ENCODE assay signal across 33 cellular contexts in the genomic region with DNA sequence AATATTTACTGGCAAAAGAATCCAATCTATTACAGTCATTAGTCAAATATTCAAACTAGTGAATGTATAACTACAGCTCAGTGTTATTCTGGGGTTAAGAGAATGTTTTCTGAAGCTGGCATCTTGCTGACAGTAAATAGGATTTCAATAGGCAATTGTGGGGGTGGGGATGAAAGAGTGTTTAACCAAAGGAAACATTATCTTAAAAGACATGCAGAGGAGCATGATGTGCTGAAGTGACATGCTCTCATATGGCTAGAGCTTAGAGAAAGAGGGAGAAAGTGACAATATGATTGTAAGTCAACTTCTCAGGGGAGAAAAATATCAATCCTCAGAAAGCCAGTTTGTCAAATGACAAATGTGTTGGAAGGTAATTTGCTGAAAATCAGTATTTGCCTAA.
"Had no signal": no experiment of that assay in that cellular context is flagged by ENCODE, and none has a peak within 500 bp of the region (broad histone marks: within the 10 kb centered on the region; RNA-seq: fewer than 3 reads in every experiment).

No MANE protein-coding gene starts in this region.

- H3K27ac ChIP-seq: adrenal gland, body of pancreas, brain microvascular endothelial cell, breast epithelium, VCaP had no signal

- H3K36me3 ChIP-seq: adrenal gland, brain microvascular endothelial cell, breast epithelium had no signal

- H3K4me3 ChIP-seq: adrenal gland, body of pancreas, breast epithelium had no signal

- DNase-seq: activated B cell treated with CpG ODN at 0.5 μM for 24 hours; activated CD4-positive, alpha-beta memory T cell treated with anti-CD3 and anti-CD28 coated beads for 36 hours; activated CD4-positive, alpha-beta T cell treated with anti-CD3 and anti-CD28 coated beads for 4 hours; activated CD4-positive, alpha-beta T cell treated with anti-CD3 and anti-CD28 coated beads, Interleukin-2, amount 10 ng/mL, durations not matched to agents 24 days and 14 days; activated CD4-positive, alpha-beta T cell treated with anti-CD3 and anti-CD28 coated beads, Interleukin-2, amount 50 U/mL, for 1 hour; activated CD4-positive, alpha-beta T cell treated with anti-CD3 and anti-CD28 coated beads, Interleukin-2, amount 50 U/mL, for 4 hours; activated CD4-positive, CD25-positive, alpha-beta regulatory T cell treated with anti-CD3 and anti-CD28 coated beads, Interleukin-2, amount 50 U/mL, for 72 hours; activated CD8-positive, alpha-beta memory T cell treated with anti-CD3 and anti-CD28 coated beads, Interleukin-2, amount 50 U/mL, for 4 hours; activated CD8-positive, alpha-beta T cell treated with anti-CD3 and anti-CD28 coated beads for 36 hours; activated effector memory CD4-positive, alpha-beta T cell treated with anti-CD3 and anti-CD28 coated beads, Interleukin-2, amount 50 U/mL, for 16 hours; activated gamma-delta T cell treated with Interleukin-2 at 50 U/mL for 16 hours; activated naive CD4-positive, alpha-beta T cell; activated naive CD4-positive, alpha-beta T cell treated with anti-CD3 and anti-CD28 coated beads for 36 hours; activated naive CD4-positive, alpha-beta T cell treated with anti-CD3 and anti-CD28 coated beads, Interleukin-2, amount 50 U/mL, for 16 hours; activated naive CD8-positive, alpha-beta T cell treated with anti-CD3 and anti-CD28 coated beads for 36 hours; activated T-cell treated with anti-CD3 and anti-CD28 coated beads for 4 hours; activated T-cell treated with anti-CD3 and anti-CD28 coated beads, Interleukin-2, amount 50 U/mL, for 1 hour; activated T-cell treated with anti-CD3 and anti-CD28 coated beads, Interleukin-2, amount 50 U/mL, for 4 hours; activated T-cell treated with anti-CD3 and anti-CD28 coated beads, Interleukin-2, amount 50 U/mL, for 72 hours; adrenal gland; amniotic stem cell; body of pancreas; brain microvascular endothelial cell; central memory CD4-positive, alpha-beta T cell; T-helper 1 cell; T-helper 2 cell; T-helper 9 cell had no signal

- FAIRE-seq: astrocyte, TTC549 had no signal

- ATAC-seq: activated CD8-positive, alpha-beta T cell treated with anti-CD3 and anti-CD28 coated beads for 36 hours; activated naive CD4-positive, alpha-beta T cell treated with anti-CD3 and anti-CD28 coated beads, Interleukin-2, amount 50 U/mL, for 72 hours; activated T-cell treated with anti-CD3 and anti-CD28 coated beads, Interleukin-2, amount 50 U/mL, for 4 hours; activated T-cell treated with anti-CD3 and anti-CD28 coated beads, Interleukin-2, amount 50 U/mL, for 72 hours; activated T-helper 17 cell treated with anti-CD3 and anti-CD28 coated beads, Interleukin-2, amount 50 U/mL, for 72 hours; body of pancreas had no signal

- H3K4me1 ChIP-seq: adrenal gland, body of pancreas, breast epithelium had no signal

- H3K27me3 ChIP-seq: adrenal gland, body of pancreas, brain microvascular endothelial cell, breast epithelium had no signal

- H3K9me3 ChIP-seq: adrenal gland, body of pancreas had no signal
